ENCODE assay signal across 1 cellular context in genomic region chr17:20200016-20200788, GRCh38.
TF ChIP-seq lines count a peak whose summit lies in the region.

No MANE protein-coding gene starts in this region.

TF ChIP-seq in A549, 52 proteins besides CTCF, POLR2A, EP300 and RAD21 (continued from another document):
- TF ChIP-seq HMGXB4 (CRISPR knock-in tag; IDR thresholded peaks at IDR 0.05; ENCODE audit: borderline replicate concordance): no peak
